ENCODE assay signal across 18 cellular contexts in genomic region chr15:38216763-38217162, GRCh38. TPM values are rescaled to one million over a fixed set of nuclear protein-coding genes. Genes with fewer than 3 reads are reported as not detected.
DNase-seq lines count a peak whose midpoint lies in the region; ATAC-seq, FAIRE-seq and TF ChIP-seq lines count a peak whose summit lies in the region.
"Had no signal": no experiment of that assay in that cellular context is flagged by ENCODE, and none has a peak within 500 bp of the region (broad histone marks: within the 10 kb centered on the region; RNA-seq: fewer than 3 reads in every experiment).

No MANE protein-coding gene starts in this region.

- H3K4me3 Mint-ChIP-seq in activated CD8-positive, alpha-beta T cell treated with anti-CD3 and anti-CD28 coated beads, Interleukin-2, amount 10 ng/mL, durations not matched to agents 7 days and 5 days = no peak overlapping the region
- H3K4me3 Mint-ChIP-seq: activated naive CD8-positive, alpha-beta T cell treated with anti-CD3 and anti-CD28 coated beads, Interleukin-2, amount 50 U/mL, for 24 hours; stimulated activated memory B cell treated with anti-CD40 and anti-IgM and Interleukin-4, amounts not matched to agents 10 μg/mL and 1 μg/mL and 100 μg/mL, for 72 hours had no signal

- 50% methylated on average over 4 of the region's 4 CpGs for WGBS in prostate gland

- H3K4me3 ChIP-seq in bronchial epithelial cell (ENCODE audit: low read depth, low read length) (no peak overlapping the region), prostate gland (no peak overlapping the region)
- H3K4me3 ChIP-seq: esophagus squamous epithelium had no signal

- intact Hi-C loops in prostate gland (cut with DNase I) = no loop called here

- H3K27ac Mint-ChIP-seq in activated CD8-positive, alpha-beta T cell treated with anti-CD3 and anti-CD28 coated beads, Interleukin-2, amount 10 ng/mL, durations not matched to agents 7 days and 5 days = no peak overlapping the region
- H3K27ac Mint-ChIP-seq: activated naive CD8-positive, alpha-beta T cell treated with anti-CD3 and anti-CD28 coated beads, Interleukin-2, amount 50 U/mL, for 24 hours; stimulated activated memory B cell treated with anti-CD40 and anti-IgM and Interleukin-4, amounts not matched to agents 10 μg/mL and 1 μg/mL and 100 μg/mL, for 72 hours had no signal

- DNase-seq in DMS53 treated with DMSO at 0.1 percent for 48 hours (lab: John Stamatoyannopoulos, UW; ENCODE audit: unreplicated experiment) (peak; percentile 63), NCI-H460 (ENCODE audit: extremely low read depth, low read depth) (peak; percentile 32), bronchial epithelial cell (ENCODE audit: low read depth) (peak; percentile 80), prostate gland (ENCODE audit: low spot score) (peak; percentile 20), T-helper 9 cell (no peak), SW 1271 (lab: John Stamatoyannopoulos, UW) (no peak)
- DNase-seq in activated CD8-positive, alpha-beta T cell treated with anti-CD3 and anti-CD28 coated beads, Interleukin-2, amount 10 ng/mL, durations not matched to agents 7 days and 5 days = no peak
- DNase-seq: activated CD4-positive, alpha-beta T cell treated with anti-CD3 and anti-CD28 coated beads for 48 hours; activated effector memory CD4-positive, alpha-beta T cell treated with Interleukin-2 at 50 U/mL for 16 hours; activated naive CD8-positive, alpha-beta T cell treated with anti-CD3 and anti-CD28 coated beads, Interleukin-2, amount 50 U/mL, for 24 hours; COR-L47; esophagus squamous epithelium; glutamatergic neuron; NCI-H1105 treated with DMSO at 0.1 percent for 48 hours; NCI-H2171; occipital lobe; right cardiac atrium had no signal

- no peaks in the 10 kb centered on the region for H3K9me3 Mint-ChIP-seq in activated CD8-positive, alpha-beta T cell treated with anti-CD3 and anti-CD28 coated beads, Interleukin-2, amount 10 ng/mL, durations not matched to agents 7 days and 5 days (ENCODE audit: insufficient read depth)
- H3K9me3 Mint-ChIP-seq: activated naive CD8-positive, alpha-beta T cell treated with anti-CD3 and anti-CD28 coated beads, Interleukin-2, amount 50 U/mL, for 24 hours; stimulated activated memory B cell treated with anti-CD40 and anti-IgM and Interleukin-4, amounts not matched to agents 10 μg/mL and 1 μg/mL and 100 μg/mL, for 72 hours had no signal

- peaks cover 14% of the 10 kb centered on the region for H3K27me3 Mint-ChIP-seq in activated CD8-positive, alpha-beta T cell treated with anti-CD3 and anti-CD28 coated beads, Interleukin-2, amount 10 ng/mL, durations not matched to agents 7 days and 5 days (ENCODE audit: low read depth)
- H3K27me3 Mint-ChIP-seq: stimulated activated memory B cell treated with anti-CD40 and anti-IgM and Interleukin-4, amounts not matched to agents 10 μg/mL and 1 μg/mL and 100 μg/mL, for 72 hours had no signal

- no peaks in the 10 kb centered on the region for H3K27me3 ChIP-seq in bronchial epithelial cell (ENCODE audit: control insufficient read depth, insufficient read depth, low read length)
- no peaks in the 10 kb centered on the region for H3K27me3 ChIP-seq in prostate gland (replicated peaks; ENCODE audit: insufficient read depth)

- CTCF ChIA-PET in activated CD8-positive, alpha-beta T cell treated with anti-CD3 and anti-CD28 coated beads, Interleukin-2, amount 10 ng/mL, durations not matched to agents 7 days and 5 days (lab: Charles Lee) = no interaction called here

- TF ChIP-seq CTCF in bronchial epithelial cell (IDR thresholded peaks at IDR 0.05; ENCODE audit: insufficient read depth, low read length, severe bottlenecking) = no peak
- TF ChIP-seq CTCF in prostate gland (IDR thresholded peaks at IDR 0.05) = no peak

- no peaks in the 10 kb centered on the region for H3K36me3 ChIP-seq in bronchial epithelial cell (ENCODE audit: control insufficient read depth, insufficient read depth, low read length)
- no peaks in the 10 kb centered on the region for H3K36me3 ChIP-seq in prostate gland
- H3K36me3 ChIP-seq: esophagus squamous epithelium had no signal

- FAIRE-seq in bronchial epithelial cell (lab: Jason Lieb, UNC) = peak; percentile 50

- TF ChIP-seq POLR2A in prostate gland (IDR thresholded peaks at IDR 0.05) = no peak

- H3K4me1 ChIP-seq in prostate gland (replicated peaks) = no peaks in the 10 kb centered on the region

- no peaks in the 10 kb centered on the region for H3K36me3 Mint-ChIP-seq in activated CD8-positive, alpha-beta T cell treated with anti-CD3 and anti-CD28 coated beads, Interleukin-2, amount 10 ng/mL, durations not matched to agents 7 days and 5 days (ENCODE audit: low read depth)
- H3K36me3 Mint-ChIP-seq: stimulated activated memory B cell treated with anti-CD40 and anti-IgM and Interleukin-4, amounts not matched to agents 10 μg/mL and 1 μg/mL and 100 μg/mL, for 72 hours had no signal

- H3K9me3 ChIP-seq in prostate gland = no peaks in the 10 kb centered on the region
- H3K9me3 ChIP-seq: esophagus squamous epithelium had no signal

- peaks cover 3% of the 10 kb centered on the region for H3K4me1 Mint-ChIP-seq in activated CD8-positive, alpha-beta T cell treated with anti-CD3 and anti-CD28 coated beads, Interleukin-2, amount 10 ng/mL, durations not matched to agents 7 days and 5 days (ENCODE audit: low read depth)
- H3K4me1 Mint-ChIP-seq: activated naive CD8-positive, alpha-beta T cell treated with anti-CD3 and anti-CD28 coated beads, Interleukin-2, amount 50 U/mL, for 24 hours; stimulated activated memory B cell treated with anti-CD40 and anti-IgM and Interleukin-4, amounts not matched to agents 10 μg/mL and 1 μg/mL and 100 μg/mL, for 72 hours had no signal

- no peak for ATAC-seq in activated CD8-positive, alpha-beta T cell treated with anti-CD3 and anti-CD28 coated beads, Interleukin-2, amount 10 ng/mL, durations not matched to agents 7 days and 5 days
- ATAC-seq: activated naive CD8-positive, alpha-beta T cell treated with anti-CD3 and anti-CD28 coated beads, Interleukin-2, amount 50 U/mL, for 24 hours; right cardiac atrium; stimulated activated memory B cell treated with anti-CD40 and anti-IgM and Interleukin-4, amounts not matched to agents 10 μg/mL and 1 μg/mL and 100 μg/mL, for 72 hours had no signal

- H3K27ac ChIP-seq in prostate gland = no peak overlapping the region

- POLR2A ChIA-PET in activated CD8-positive, alpha-beta T cell treated with anti-CD3 and anti-CD28 coated beads, Interleukin-2, amount 10 ng/mL, durations not matched to agents 7 days and 5 days (lab: Charles Lee) = no interaction called here

RNA-seq across cellular contexts. Expression of gene SPRED1, which starts 35.9 kb away (rescaled TPM):
- total RNA-seq in NCI-H460 (2014; rRNA removed; shearing (Covaris generic)) = 25.6 and 25.9 TPM in 2 replicates
- polyA plus RNA-seq in NCI-H460 (2014; cell fraction: nucleus; rRNA removed) = 7.6 and 13.0 TPM in 2 replicates
- total RNA-seq in bronchial epithelial cell (15.6 and 16.3 TPM in 2 replicates), prostate gland (10 to 100 TPM in 1 of 2 donors, 1 to 10 TPM in 1; 9.5 to 13.3 TPM)
- total RNA-seq in activated CD8-positive, alpha-beta T cell treated with anti-CD3 and anti-CD28 coated beads, Interleukin-2, amount 10 ng/mL, durations not matched to agents 7 days and 5 days = under 1 TPM; 0.31 to 0.79 TPM

Comparison
In these comparisons a context has a peak if more than half of its experiments do, and no peak if none do; other contexts are left out.
1. DNase-seq: peak in DMS53 treated with DMSO at 0.1 percent for 48 hours (single experiment), NCI-H460 (single experiment), bronchial epithelial cell (single experiment) and prostate gland (single experiment); none in T-helper 9 cell (single experiment), activated CD8-positive, alpha-beta T cell treated with anti-CD3 and anti-CD28 coated beads, Interleukin-2, amount 10 ng/mL, durations not matched to agents 7 days and 5 days (single experiment) and SW 1271 (0 of 2).